In the genomic region with DNA sequence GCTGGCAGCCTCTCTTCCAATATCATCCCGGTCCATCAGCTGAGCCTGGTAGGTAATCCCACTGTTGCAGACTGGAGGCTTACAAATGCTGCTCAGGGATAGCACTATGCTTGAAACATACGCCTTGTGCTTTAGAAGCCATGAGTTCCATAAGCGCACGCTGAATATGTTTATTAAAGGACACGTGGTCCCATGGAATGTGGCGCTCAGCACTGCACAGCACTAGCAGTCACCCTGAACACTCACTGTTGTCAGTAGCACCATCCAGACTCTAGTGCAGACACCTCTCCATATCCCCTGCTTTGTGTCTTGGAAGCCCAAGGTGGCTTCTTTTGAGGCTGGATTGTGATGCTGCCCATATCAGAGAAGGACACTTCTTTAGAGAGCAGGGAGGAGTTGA, we compare ENCODE assay signal across 1 cellular context.
TF ChIP-seq lines count a peak whose summit lies in the region.

No MANE protein-coding gene starts in this region.

TF ChIP-seq in HepG2, 621 proteins besides CTCF, POLR2A, EP300 and RAD21 (continued from another document):
- no peak for TF ChIP-seq NRL (CRISPR knock-in tag; IDR thresholded peaks at IDR 0.05; ENCODE audit: borderline replicate concordance)
- TF ChIP-seq TAF15 (IDR thresholded peaks at IDR 0.05; ENCODE audit: low read depth, low read length, poor library complexity, severe bottlenecking), result no peak
- TF ChIP-seq, protein P1, sequence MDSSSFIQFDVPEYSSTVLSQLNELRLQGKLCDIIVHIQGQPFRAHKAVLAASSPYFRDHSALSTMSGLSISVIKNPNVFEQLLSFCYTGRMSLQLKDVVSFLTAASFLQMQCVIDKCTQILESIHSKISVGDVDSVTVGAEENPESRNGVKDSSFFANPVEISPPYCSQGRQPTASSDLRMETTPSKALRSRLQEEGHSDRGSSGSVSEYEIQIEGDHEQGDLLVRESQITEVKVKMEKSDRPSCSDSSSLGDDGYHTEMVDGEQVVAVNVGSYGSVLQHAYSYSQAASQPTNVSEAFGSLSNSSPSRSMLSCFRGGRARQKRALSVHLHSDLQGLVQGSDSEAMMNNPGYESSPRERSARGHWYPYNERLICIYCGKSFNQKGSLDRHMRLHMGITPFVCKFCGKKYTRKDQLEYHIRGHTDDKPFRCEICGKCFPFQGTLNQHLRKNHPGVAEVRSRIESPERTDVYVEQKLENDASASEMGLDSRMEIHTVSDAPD (CRISPR knock-in tag; IDR thresholded peaks at IDR 0.05), result no peak
- TF ChIP-seq, protein P2, sequence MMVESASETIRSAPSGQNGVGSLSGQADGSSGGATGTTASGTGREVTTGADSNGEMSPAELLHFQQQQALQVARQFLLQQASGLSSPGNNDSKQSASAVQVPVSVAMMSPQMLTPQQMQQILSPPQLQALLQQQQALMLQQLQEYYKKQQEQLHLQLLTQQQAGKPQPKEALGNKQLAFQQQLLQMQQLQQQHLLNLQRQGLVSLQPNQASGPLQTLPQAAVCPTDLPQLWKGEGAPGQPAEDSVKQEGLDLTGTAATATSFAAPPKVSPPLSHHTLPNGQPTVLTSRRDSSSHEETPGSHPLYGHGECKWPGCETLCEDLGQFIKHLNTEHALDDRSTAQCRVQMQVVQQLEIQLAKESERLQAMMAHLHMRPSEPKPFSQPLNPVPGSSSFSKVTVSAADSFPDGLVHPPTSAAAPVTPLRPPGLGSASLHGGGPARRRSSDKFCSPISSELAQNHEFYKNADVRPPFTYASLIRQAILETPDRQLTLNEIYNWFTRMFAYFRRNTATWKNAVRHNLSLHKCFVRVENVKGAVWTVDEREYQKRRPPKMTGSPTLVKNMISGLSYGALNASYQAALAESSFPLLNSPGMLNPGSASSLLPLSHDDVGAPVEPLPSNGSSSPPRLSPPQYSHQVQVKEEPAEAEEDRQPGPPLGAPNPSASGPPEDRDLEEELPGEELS (CRISPR knock-in tag; IDR thresholded peaks at IDR 0.05), result no peak
- no peak for TF ChIP-seq ZNF484 (CRISPR knock-in tag; IDR thresholded peaks at IDR 0.05; ENCODE audit: borderline replicate concordance, low read depth)
TF ChIP-seq in HepG2: peak in this region for 2.
